12 cellular contexts compared by ENCODE assay signal in the genomic region with DNA sequence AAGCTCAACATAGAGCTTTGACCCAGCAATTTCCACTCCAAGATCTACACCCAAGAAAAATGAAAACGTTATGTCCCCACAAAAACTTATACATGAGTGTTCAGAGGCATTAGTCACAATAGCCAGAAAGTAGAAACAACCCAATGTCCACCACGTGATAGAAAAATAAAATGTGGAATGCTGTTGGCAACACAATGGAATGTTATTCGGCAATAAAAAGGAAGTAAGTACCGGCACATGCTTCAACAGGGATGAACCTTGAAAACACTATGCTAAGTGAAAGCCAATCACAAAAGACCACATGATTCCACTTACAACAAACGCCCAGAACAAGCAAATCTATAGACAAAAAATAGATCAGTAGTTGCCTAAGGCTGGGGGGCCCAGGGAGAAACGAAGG. TPM values are rescaled to one million over a fixed set of nuclear protein-coding genes. Genes with fewer than 3 reads are reported as not detected.
DNase-seq lines count a peak whose midpoint lies in the region; TF ChIP-seq lines count a peak whose summit lies in the region.
"Had no signal": no experiment of that assay in that cellular context is flagged by ENCODE, and none has a peak within 500 bp of the region (broad histone marks: within the 10 kb centered on the region; RNA-seq: fewer than 3 reads in every experiment).

No MANE protein-coding gene starts in this region.

- no peak overlapping the region for H3K9ac ChIP-seq in OCI-LY1 (ENCODE audit: low read length)

- no peaks in the 10 kb centered on the region for H3F3A ChIP-seq in OCI-LY1 (ENCODE audit: insufficient read depth, low read length)

- H3K27me3 ChIP-seq in OCI-LY1 (ENCODE audit: insufficient read depth, low read length) = no peaks in the 10 kb centered on the region

- peak overlapping the region; percentile 51 for H3K4me2 ChIP-seq in OCI-LY1 (ENCODE audit: low read length)

- H3K4me3 ChIP-seq in OCI-LY1 (ENCODE audit: low read depth, low read length, poor library complexity, severe bottlenecking) = peak overlapping the region; percentile 25
- no peak overlapping the region for H3K4me3 ChIP-seq in epithelial cell of esophagus (ENCODE audit: low read length)
- H3K4me3 ChIP-seq in retinal pigment epithelial cell (ENCODE audit: low read length) = no peak overlapping the region
- no peak overlapping the region for H3K4me3 ChIP-seq in lower leg skin (ENCODE audit: low read depth, poor library complexity, severe bottlenecking)

- H2AFZ ChIP-seq in OCI-LY1 (ENCODE audit: low read length) = no peak overlapping the region

- peaks cover 98% of the 10 kb centered on the region for H3K79me2 ChIP-seq in OCI-LY1 (ENCODE audit: insufficient read depth, low read length)

- H3K27ac ChIP-seq in OCI-LY1 (ENCODE audit: low read depth, low read length, poor library complexity, severe bottlenecking) = peak overlapping the region; percentile 50

- no peaks in the 10 kb centered on the region for H4K20me1 ChIP-seq in OCI-LY1 (ENCODE audit: insufficient read depth, low read length)

- no peak for TF ChIP-seq POLR2A in lower leg skin (IDR thresholded peaks at IDR 0.05)

- 31 to 36% methylated on average over 6 of the region's 6 CpGs for WGBS in lower leg skin, 2 donors

- intact Hi-C loops in head of caudate nucleus (cut with DNase I) (loop anchor here (10.0 kb wide), 1 partner anchor 77 kb away; a partner anchor contains a TSS), lower leg skin (cut with DNase I; ENCODE audit: low total_unique reads) (no loop called here)

- peaks cover 81% of the 10 kb centered on the region for H3K4me1 ChIP-seq in OCI-LY1 (ENCODE audit: insufficient read depth, low read length, severe bottlenecking)

- no peaks in the 10 kb centered on the region for H3K9me2 ChIP-seq in OCI-LY1 (ENCODE audit: low read depth, low read length)

- no peaks in the 10 kb centered on the region for H3K9me3 ChIP-seq in OCI-LY1 (ENCODE audit: low read length)

- DNase-seq in GM04503 (ENCODE audit: low read depth) (peak; percentile 89), epithelial cell of esophagus (ENCODE audit: low read depth) (peak; percentile 69), retinal pigment epithelial cell (ENCODE audit: low read depth) (peak; percentile 47), head of caudate nucleus (no peak), lower leg skin (ENCODE audit: low spot score in 2 of 2) (no peak), DMS53 treated with DMSO at 0.1 percent for 48 hours (lab: John Stamatoyannopoulos, UW; ENCODE audit: unreplicated experiment) (no peak), DMS79 treated with DMSO at 0.1 percent for 48 hours (lab: John Stamatoyannopoulos, UW) (no peak)
- DNase-seq: activated CD4-positive, alpha-beta T cell treated with anti-CD3 and anti-CD28 coated beads, Interleukin-2, amount 10 ng/mL, durations not matched to agents 7 days and 5 days; effector CD8-positive, alpha-beta T cell; naive B cell; NCI-H345 had no signal

- TF ChIP-seq CTCF in OCI-LY1 (IDR thresholded peaks at IDR 0.05; ENCODE audit: low read length) = no peak
- no peak for TF ChIP-seq CTCF in epithelial cell of esophagus (IDR thresholded peaks at IDR 0.05; ENCODE audit: insufficient read depth, low read depth, low read length, missing control alignments)
- TF ChIP-seq CTCF in retinal pigment epithelial cell (conservative IDR thresholded peaks at IDR 0.05; ENCODE audit: low read depth, low read length) = no peak
- TF ChIP-seq CTCF in lower leg skin (IDR thresholded peaks at IDR 0.05) = no peak

- peaks cover 26% of the 10 kb centered on the region for H3K36me3 ChIP-seq in OCI-LY1 (ENCODE audit: insufficient read depth, low read length)

RNA-seq across cellular contexts. Expression of a gene that starts 6.0 kb away (rescaled TPM):
- total RNA-seq in lower leg skin = 100 to 1,000 TPM in 2 of 4 donors, 10 to 100 TPM in 2; 92.7 to 120 (median 101) TPM

Comparison
In these comparisons a context has a peak if more than half of its experiments do, and no peak if none do; other contexts are left out.
1. DNase-seq: peak in GM04503 (single experiment), epithelial cell of esophagus (single experiment) and retinal pigment epithelial cell (single experiment); none in head of caudate nucleus (0 of 42), lower leg skin (0 of 2), DMS53 treated with DMSO at 0.1 percent for 48 hours (single experiment) and DMS79 treated with DMSO at 0.1 percent for 48 hours (single experiment).